12 cellular contexts compared by ENCODE assay signal in the genomic region with DNA sequence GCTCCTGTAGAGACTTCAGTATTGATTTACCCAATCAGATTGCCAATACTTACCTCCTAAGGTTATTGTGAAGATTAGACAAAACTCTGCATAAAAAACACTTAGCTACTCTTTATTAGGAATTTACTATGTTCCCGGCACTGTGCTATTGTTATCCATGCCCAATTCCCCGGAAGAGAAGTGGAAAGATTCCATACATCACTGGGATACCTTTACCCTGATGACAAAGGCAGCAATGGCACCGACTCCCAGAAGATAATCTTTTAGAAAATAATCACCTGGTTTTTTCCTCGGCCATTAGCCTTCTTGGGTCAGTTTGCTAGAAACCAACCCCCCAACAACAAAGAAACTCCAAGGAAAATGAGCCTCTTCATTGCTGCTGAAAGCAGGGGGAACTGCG.
A peak's percentile ranks its signal among the peaks of the same experiment; 100 is the strongest.
DNase-seq lines count a peak whose midpoint lies in the region; ATAC-seq, FAIRE-seq and TF ChIP-seq lines count a peak whose summit lies in the region.
"Had no signal": no experiment of that assay in that cellular context is flagged by ENCODE, and none has a peak within 500 bp of the region (broad histone marks: within the 10 kb centered on the region; RNA-seq: fewer than 3 reads in every experiment).

No MANE protein-coding gene starts in this region.

- H3K36me3 ChIP-seq in mesodermal cell (ENCODE audit: control insufficient read depth, insufficient read depth, low read length) = no peaks in the 10 kb centered on the region
- H3K36me3 ChIP-seq in transverse colon = no peaks in the 10 kb centered on the region

- peaks cover 5% of the 10 kb centered on the region for H3K27me3 Mint-ChIP-seq in activated CD8-positive, alpha-beta T cell treated with anti-CD3 and anti-CD28 coated beads, Interleukin-2, amount 10 ng/mL, durations not matched to agents 7 days and 5 days (ENCODE audit: low read depth)
- H3K27me3 Mint-ChIP-seq in activated CD8-positive, alpha-beta T cell treated with anti-CD3 and anti-CD28 coated beads for 36 hours = peaks cover under 1% of the 10 kb centered on the region

- peaks cover 4% of the 10 kb centered on the region for H3K36me3 Mint-ChIP-seq in activated CD8-positive, alpha-beta T cell treated with anti-CD3 and anti-CD28 coated beads, Interleukin-2, amount 10 ng/mL, durations not matched to agents 7 days and 5 days (ENCODE audit: low read depth)
- no peaks in the 10 kb centered on the region for H3K36me3 Mint-ChIP-seq in activated CD8-positive, alpha-beta T cell treated with anti-CD3 and anti-CD28 coated beads for 36 hours (ENCODE audit: low read depth)

- H3K4me1 ChIP-seq in mesodermal cell (ENCODE audit: control insufficient read depth, insufficient read depth, low read length, poor library complexity, severe bottlenecking) (peaks cover 34% of the 10 kb centered on the region), transverse colon (peaks cover 3 to 24% (median 16%) of the 10 kb centered on the region in 4 donors)

- peaks cover 33% of the 10 kb centered on the region for H3K4me1 Mint-ChIP-seq in activated CD8-positive, alpha-beta T cell treated with anti-CD3 and anti-CD28 coated beads, Interleukin-2, amount 10 ng/mL, durations not matched to agents 7 days and 5 days (ENCODE audit: low read depth)
- H3K4me1 Mint-ChIP-seq in activated CD8-positive, alpha-beta T cell treated with anti-CD3 and anti-CD28 coated beads for 36 hours (ENCODE audit: low read depth) = peaks cover 23% of the 10 kb centered on the region

- POLR2A ChIA-PET in activated CD8-positive, alpha-beta T cell treated with anti-CD3 and anti-CD28 coated beads, Interleukin-2, amount 10 ng/mL, durations not matched to agents 7 days and 5 days (lab: Charles Lee) = interaction anchor here (0.6 to 2.1 kb wide), 3 partner anchors 70 to 452 kb away, joined by 3 to 9 read pairs (median 4); no protein-coding TSS in a partner anchor
- POLR2A ChIA-PET in activated CD8-positive, alpha-beta T cell treated with anti-CD3 and anti-CD28 coated beads for 36 hours (lab: Charles Lee) = interaction anchor here (0.6 to 0.9 kb wide), 2 partner anchors 158 to 1867 kb away, joined by 3 read pairs; no protein-coding TSS in a partner anchor

- H3K27me3 ChIP-seq in transverse colon = no peaks in the 10 kb centered on the region
- H3K27me3 ChIP-seq: testis had no signal

- H3K9me3 Mint-ChIP-seq in activated CD8-positive, alpha-beta T cell treated with anti-CD3 and anti-CD28 coated beads, Interleukin-2, amount 10 ng/mL, durations not matched to agents 7 days and 5 days (ENCODE audit: insufficient read depth) = peaks cover 3% of the 10 kb centered on the region
- no peaks in the 10 kb centered on the region for H3K9me3 Mint-ChIP-seq in activated CD8-positive, alpha-beta T cell treated with anti-CD3 and anti-CD28 coated beads for 36 hours

- H3K9me3 ChIP-seq in mesodermal cell (ENCODE audit: control insufficient read depth, low read length) (no peaks in the 10 kb centered on the region), transverse colon (no peaks in the 10 kb centered on the region)
- H3K9me3 ChIP-seq: testis had no signal

- no peak for TF ChIP-seq EP300 in transverse colon (IDR thresholded peaks at IDR 0.05; ENCODE audit: low read depth)

- intact Hi-C loops in activated CD8-positive, alpha-beta T cell treated with anti-CD3 and anti-CD28 coated beads for 36 hours (cut with micrococcal nuclease) = no loop called here
- intact Hi-C loops in transverse colon (cut with DNase I; ENCODE audit: low total_unique reads) = no loop called here

- in situ Hi-C loops in transverse colon (cut with MboI; ENCODE audit: low pct_ligation_motif_present in 1 of 4, low pct_unique_long_range_greater_than_20kb in 1 of 4, low sequenced_read_pairs in 3 of 4) = no loop called here

- H3K27ac ChIP-seq in angular gyrus (ENCODE audit: low read depth, low read length) = peak overlapping the region; percentile 3
- H3K27ac ChIP-seq in mesodermal cell (ENCODE audit: low read depth, low read length, severe bottlenecking) = peak overlapping the region; percentile 94
- H3K27ac ChIP-seq in transverse colon = peak overlapping the region; percentile 65 to 74 (median 70)

- no peak overlapping the region for H3K4me3 Mint-ChIP-seq in activated CD8-positive, alpha-beta T cell treated with anti-CD3 and anti-CD28 coated beads, Interleukin-2, amount 10 ng/mL, durations not matched to agents 7 days and 5 days
- no peak overlapping the region for H3K4me3 Mint-ChIP-seq in activated CD8-positive, alpha-beta T cell treated with anti-CD3 and anti-CD28 coated beads for 36 hours

- H3K4me3 ChIP-seq in mesodermal cell (ENCODE audit: extremely low read depth, insufficient read depth, low read length, poor library complexity, severe bottlenecking) = no peak overlapping the region
- H3K4me3 ChIP-seq in transverse colon = no peak overlapping the region
- H3K4me3 ChIP-seq: testis had no signal

- peak overlapping the region; percentile 39 for H3K27ac Mint-ChIP-seq in activated CD8-positive, alpha-beta T cell treated with anti-CD3 and anti-CD28 coated beads, Interleukin-2, amount 10 ng/mL, durations not matched to agents 7 days and 5 days
- no peak overlapping the region for H3K27ac Mint-ChIP-seq in activated CD8-positive, alpha-beta T cell treated with anti-CD3 and anti-CD28 coated beads for 36 hours

- WGBS in mesodermal cell (ENCODE audit: insufficient coverage in 2 of 2), 2 experiments = 71 to 76% methylated on average over 2 to 3 of the region's 5 CpGs
- 91 to 100% methylated on average over 2 to 5 of the region's 5 CpGs for WGBS in transverse colon (ENCODE audit: low coverage in 1 of 2), 2 donors

- DNase-seq in activated CD8-positive, alpha-beta T cell treated with anti-CD3 and anti-CD28 coated beads, Interleukin-2, amount 10 ng/mL, durations not matched to agents 7 days and 5 days = no peak
- no peak for DNase-seq in activated CD8-positive, alpha-beta T cell treated with anti-CD3 and anti-CD28 coated beads for 36 hours
- no peak for DNase-seq in transverse colon
- DNase-seq in RCC 7860 (ENCODE audit: low spot score) = no peak
- DNase-seq in NCI-H2081 (lab: John Stamatoyannopoulos, UW) = no peak
- DNase-seq in NCI-H1436 (lab: John Stamatoyannopoulos, UW) = no peak
- DNase-seq: activated CD8-positive, alpha-beta memory T cell treated with anti-CD3 and anti-CD28 coated beads, Interleukin-2, amount 50 U/mL, for 4 hours; NCI-H2081 treated with DMSO at 0.1 percent for 48 hours; testis had no signal

- no peak for FAIRE-seq in RCC 7860 (lab: Jason Lieb, UNC)
- FAIRE-seq: bronchial epithelial cell had no signal

- no peak for TF ChIP-seq CTCF in activated CD8-positive, alpha-beta T cell treated with anti-CD3 and anti-CD28 coated beads for 36 hours (IDR thresholded peaks at IDR 0.05)
- TF ChIP-seq CTCF in transverse colon (IDR thresholded peaks at IDR 0.05) = no peak

- CTCF ChIA-PET in activated CD8-positive, alpha-beta T cell treated with anti-CD3 and anti-CD28 coated beads, Interleukin-2, amount 10 ng/mL, durations not matched to agents 7 days and 5 days (lab: Charles Lee) = interaction anchor here (0.6 to 2.8 kb wide), 8 partner anchors 9 to 227 kb away, joined by 3 to 10 read pairs (median 4); no protein-coding TSS in a partner anchor
- CTCF ChIA-PET in activated CD8-positive, alpha-beta T cell treated with anti-CD3 and anti-CD28 coated beads for 36 hours (lab: Charles Lee) = interaction anchor here (0.6 to 1.3 kb wide), 5 partner anchors 10 to 254 kb away, joined by 3 to 5 read pairs (median 3); no protein-coding TSS in a partner anchor

- no peak for ATAC-seq in activated CD8-positive, alpha-beta T cell treated with anti-CD3 and anti-CD28 coated beads, Interleukin-2, amount 10 ng/mL, durations not matched to agents 7 days and 5 days
- ATAC-seq in activated CD8-positive, alpha-beta T cell treated with anti-CD3 and anti-CD28 coated beads for 36 hours = no peak

- no peak for TF ChIP-seq POLR2A in transverse colon (IDR thresholded peaks at IDR 0.05)

Comparison
In these comparisons a context has a peak if more than half of its experiments do, and no peak if none do; other contexts are left out.
1. H3K27ac ChIP-seq: peak in every context shown above with its lines; median percentile 94 in mesodermal cell; 70 in transverse colon; 3 in angular gyrus.